26 cellular contexts compared by ENCODE assay signal in the genomic region with DNA sequence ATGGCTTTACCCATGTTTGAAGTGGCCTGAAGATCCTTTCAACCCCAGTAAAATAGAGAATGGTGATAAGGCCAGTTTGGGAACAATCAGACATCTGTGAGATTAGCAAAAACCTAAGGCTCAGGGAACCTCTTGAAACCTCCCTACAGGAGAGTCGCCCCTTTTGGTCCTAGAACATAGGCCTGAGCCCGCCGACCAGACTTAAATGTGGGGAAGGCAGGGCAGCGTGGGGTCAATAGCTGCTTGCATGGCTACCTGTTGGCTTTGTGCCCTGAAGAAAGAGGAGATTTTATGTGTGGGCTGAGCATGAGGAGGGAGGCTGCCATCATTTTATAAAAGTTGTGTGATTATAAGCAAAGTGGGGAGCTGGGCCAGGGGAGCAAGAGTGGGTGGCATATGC.
"Had no signal": no experiment of that assay in that cellular context is flagged by ENCODE, and none has a peak within 500 bp of the region (broad histone marks: within the 10 kb centered on the region; RNA-seq: fewer than 3 reads in every experiment).

No MANE protein-coding gene starts in this region.

- H3K4me3 ChIP-seq: gastroesophageal sphincter, heart left ventricle, hepatocyte, left lung, lower lobe of right lung, mucosa of descending colon had no signal

- H3K27ac Mint-ChIP-seq: dendritic cell treated with granulocyte-macrophage colony-stimulating factor and Interleukin-4, amounts not matched to agents 40 ng/mL and 50 ng/mL, for 4 days; effector memory CD8-positive, alpha-beta T cell; endodermal cell; immature natural killer cell; mesothelial cell of epicardium; naive B cell had no signal

- H3K4me1 Mint-ChIP-seq: immature natural killer cell, naive B cell had no signal

- H3K36me3 Mint-ChIP-seq: immature natural killer cell, mesothelial cell of epicardium, naive B cell had no signal

- H3K36me3 ChIP-seq: gastroesophageal sphincter, heart left ventricle, left lung, lower lobe of right lung had no signal

- H3K4me3 Mint-ChIP-seq: dendritic cell treated with granulocyte-macrophage colony-stimulating factor and Interleukin-4, amounts not matched to agents 40 ng/mL and 50 ng/mL, for 4 days; effector memory CD8-positive, alpha-beta T cell; endodermal cell; immature natural killer cell; mesothelial cell of epicardium; naive B cell had no signal

- H3K27me3 ChIP-seq: foreskin keratinocyte, gastroesophageal sphincter, heart left ventricle, hepatocyte, left lung had no signal

- H3K27ac ChIP-seq: epithelial cell of prostate, foreskin keratinocyte, gastroesophageal sphincter, heart left ventricle, hepatocyte, left lung, lower lobe of right lung had no signal

- DNase-seq: cortex of kidney; effector CD8-positive, alpha-beta T cell; effector memory CD8-positive, alpha-beta T cell; endodermal cell; erythroblast; foreskin keratinocyte; heart left ventricle; hypothalamus; immature natural killer cell; islet precursor cell; kidney; kidney glomerular epithelial cell; left lung; left ventricle myocardium superior; lower lobe of right lung; mesenchymal stem cell; mucosa of descending colon; naive B cell had no signal

- H3K9me3 Mint-ChIP-seq: dendritic cell treated with granulocyte-macrophage colony-stimulating factor and Interleukin-4, amounts not matched to agents 40 ng/mL and 50 ng/mL, for 4 days; effector memory CD8-positive, alpha-beta T cell; endodermal cell; mesothelial cell of epicardium had no signal

- FAIRE-seq: colon, endometrium, frontal cortex, kidney had no signal
